In the genomic region with DNA sequence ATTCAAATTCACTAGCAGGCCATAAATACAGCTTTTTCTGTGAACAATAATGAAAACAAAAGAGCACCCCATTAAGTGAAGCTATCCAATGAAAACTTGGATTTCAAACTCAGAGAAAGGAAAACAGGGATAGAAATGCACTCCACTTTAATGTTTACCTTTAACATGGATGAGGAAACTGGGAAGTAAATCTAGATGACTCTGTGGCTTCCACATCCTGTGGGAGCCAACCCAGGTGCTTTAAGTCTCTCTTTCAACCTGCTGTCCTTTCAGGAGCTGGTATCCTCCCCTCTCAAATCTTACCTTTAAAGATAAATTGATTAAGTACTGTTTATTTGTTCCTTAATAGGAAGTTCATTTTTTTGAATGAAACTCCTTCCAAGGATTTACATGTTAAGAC, we compare ENCODE assay signal across 23 cellular contexts. TPM values are rescaled to one million over a fixed set of nuclear protein-coding genes. Genes with fewer than 3 reads are reported as not detected.
DNase-seq lines count a peak whose midpoint lies in the region; FAIRE-seq and TF ChIP-seq lines count a peak whose summit lies in the region.
"Had no signal": no experiment of that assay in that cellular context is flagged by ENCODE, and none has a peak within 500 bp of the region (broad histone marks: within the 10 kb centered on the region; RNA-seq: fewer than 3 reads in every experiment).

No MANE protein-coding gene starts in this region.

- H3K9me3 ChIP-seq in MM.1S (replicated peaks; ENCODE audit: insufficient read depth, low read length) (no peaks in the 10 kb centered on the region), esophagus muscularis mucosa (no peaks in the 10 kb centered on the region), kidney (ENCODE audit: control insufficient read depth in 1 of 2, low read length in 2 of 2) (no peaks in the 10 kb centered on the region)
- H3K9me3 ChIP-seq: BLaER1, Caco-2 had no signal

- no peaks in the 10 kb centered on the region for H3K9me2 ChIP-seq in MM.1S (replicated peaks; ENCODE audit: insufficient read depth, low read length)

- no peak for TF ChIP-seq POLR2A in esophagus muscularis mucosa (IDR thresholded peaks at IDR 0.05; ENCODE audit: low read depth)

- H3K4me1 ChIP-seq in MM.1S (ENCODE audit: low read length) (peaks cover 20% of the 10 kb centered on the region), esophagus muscularis mucosa (no peaks in the 10 kb centered on the region), kidney (ENCODE audit: control insufficient read depth in 1 of 2, insufficient read depth in 1 of 2, low read depth in 1 of 2, low read length in 2 of 2) (no peaks in the 10 kb centered on the region)
- H3K4me1 ChIP-seq: Caco-2 had no signal

- peaks cover 17% of the 10 kb centered on the region for H3K27me3 Mint-ChIP-seq in activated T-helper 1 cell treated with anti-CD3 and anti-CD28 coated beads, Interleukin-12 subunit alpha, Interleukin-12 subunit beta, Interleukin-2, Interleukin-4 antibody, amounts not matched to agents 30 ng/mL and 10 ng/mL and 1 ng/mL, durations not matched to agents 14 hours and 24 hours and 36 hours (ENCODE audit: insufficient read depth)
- H3K27me3 Mint-ChIP-seq: B cell; CD4-positive, CD25-positive, alpha-beta regulatory T cell had no signal

- H4K20me1 ChIP-seq in MM.1S (ENCODE audit: insufficient read depth, low read length), result no peaks in the 10 kb centered on the region
- H4K20me1 ChIP-seq: BLaER1 had no signal

- no peaks in the 10 kb centered on the region for H3K4me1 Mint-ChIP-seq in activated T-helper 1 cell treated with anti-CD3 and anti-CD28 coated beads, Interleukin-12 subunit alpha, Interleukin-12 subunit beta, Interleukin-2, Interleukin-4 antibody, amounts not matched to agents 30 ng/mL and 10 ng/mL and 1 ng/mL, durations not matched to agents 14 hours and 24 hours and 36 hours (ENCODE audit: low read depth)

- H3K36me3 Mint-ChIP-seq in activated T-helper 1 cell treated with anti-CD3 and anti-CD28 coated beads, Interleukin-12 subunit alpha, Interleukin-12 subunit beta, Interleukin-2, Interleukin-4 antibody, amounts not matched to agents 30 ng/mL and 10 ng/mL and 1 ng/mL, durations not matched to agents 14 hours and 24 hours and 36 hours (ENCODE audit: low read depth), result no peaks in the 10 kb centered on the region
- H3K36me3 Mint-ChIP-seq: CD4-positive, CD25-positive, alpha-beta regulatory T cell; CD8-positive, alpha-beta T cell had no signal

- H2AFZ ChIP-seq in MM.1S (ENCODE audit: low read length), result no peak overlapping the region
- H2AFZ ChIP-seq: GM23248 had no signal

- no peak for TF ChIP-seq EP300 in esophagus muscularis mucosa (IDR thresholded peaks at IDR 0.05)

- intact Hi-C loops in esophagus muscularis mucosa (cut with DNase I) (no loop called here), kidney (cut with DNase I) (no loop called here)
- intact Hi-C loops in activated T-helper 1 cell treated with anti-CD3 and anti-CD28 coated beads, Interleukin-12 subunit alpha, Interleukin-12 subunit beta, Interleukin-2, Interleukin-4 antibody, amounts not matched to agents 30 ng/mL and 10 ng/mL and 1 ng/mL, durations not matched to agents 14 hours and 24 hours and 36 hours (cut with micrococcal nuclease), result no loop called here

- no peak overlapping the region for H3K27ac Mint-ChIP-seq in activated T-helper 1 cell treated with anti-CD3 and anti-CD28 coated beads, Interleukin-12 subunit alpha, Interleukin-12 subunit beta, Interleukin-2, Interleukin-4 antibody, amounts not matched to agents 30 ng/mL and 10 ng/mL and 1 ng/mL, durations not matched to agents 14 hours and 24 hours and 36 hours
- H3K27ac Mint-ChIP-seq: B cell; CD4-positive, CD25-positive, alpha-beta regulatory T cell; CD8-positive, alpha-beta T cell had no signal

- H3K4me2 ChIP-seq in MM.1S (ENCODE audit: low read depth, low read length), result 0 out of 2 replicates have a peak overlapping the region, but pooled peaks have one; percentile 5
- H3K4me2 ChIP-seq: BLaER1 had no signal

- H3K4me3 Mint-ChIP-seq in activated T-helper 1 cell treated with anti-CD3 and anti-CD28 coated beads, Interleukin-12 subunit alpha, Interleukin-12 subunit beta, Interleukin-2, Interleukin-4 antibody, amounts not matched to agents 30 ng/mL and 10 ng/mL and 1 ng/mL, durations not matched to agents 14 hours and 24 hours and 36 hours, result no peak overlapping the region
- H3K4me3 Mint-ChIP-seq: B cell; CD4-positive, CD25-positive, alpha-beta regulatory T cell; CD8-positive, alpha-beta T cell had no signal

- H3K27ac ChIP-seq in MM.1S (ENCODE audit: low read length) (no peak overlapping the region), esophagus muscularis mucosa (replicated peaks in 1 of 4) (no peak overlapping the region), kidney (ENCODE audit: low read depth in 2 of 2, low read length in 2 of 2) (no peak overlapping the region)
- H3K27ac ChIP-seq: 22Rv1, BLaER1, C4-2B, GM23248 had no signal

- no peaks in the 10 kb centered on the region for H3K9me3 Mint-ChIP-seq in activated T-helper 1 cell treated with anti-CD3 and anti-CD28 coated beads, Interleukin-12 subunit alpha, Interleukin-12 subunit beta, Interleukin-2, Interleukin-4 antibody, amounts not matched to agents 30 ng/mL and 10 ng/mL and 1 ng/mL, durations not matched to agents 14 hours and 24 hours and 36 hours
- H3K9me3 Mint-ChIP-seq: CD4-positive, CD25-positive, alpha-beta regulatory T cell; CD8-positive, alpha-beta T cell had no signal

- H3K27me3 ChIP-seq in MM.1S (replicated peaks; ENCODE audit: insufficient read depth, low read length), result no peaks in the 10 kb centered on the region
- H3K27me3 ChIP-seq in esophagus muscularis mucosa, result no peaks in the 10 kb centered on the region
- H3K27me3 ChIP-seq: BLaER1 had no signal

- no peaks in the 10 kb centered on the region for H3F3A ChIP-seq in MM.1S (ENCODE audit: insufficient read depth, low read length)

- TF ChIP-seq CTCF in MM.1S (IDR thresholded peaks at IDR 0.05; ENCODE audit: low read length) (no peak), esophagus muscularis mucosa (IDR thresholded peaks at IDR 0.05) (no peak), kidney (IDR thresholded peaks at IDR 0.05; ENCODE audit: borderline replicate concordance, extremely low read depth, insufficient read depth) (no peak)

- no peaks in the 10 kb centered on the region for H3K36me3 ChIP-seq in MM.1S (replicated peaks; ENCODE audit: insufficient read depth, low read length)
- no peaks in the 10 kb centered on the region for H3K36me3 ChIP-seq in esophagus muscularis mucosa
- no peaks in the 10 kb centered on the region for H3K36me3 ChIP-seq in kidney (ENCODE audit: control insufficient read depth in 1 of 2, insufficient read depth in 2 of 2, low read length in 2 of 2)
- H3K36me3 ChIP-seq: BLaER1 had no signal

- peak; percentile 72 for DNase-seq in DMS53 (lab: John Stamatoyannopoulos, UW)
- no peak for DNase-seq in MM.1S
- peak; percentile 7 for DNase-seq in esophagus muscularis mucosa (ENCODE audit: extremely low spot score)
- DNase-seq in activated CD4-positive, CD25-positive, alpha-beta regulatory T cell (lab: John Stamatoyannopoulos, UW), result no peak
- DNase-seq in kidney, result no peak
- no peak for DNase-seq in activated T-helper 1 cell treated with anti-CD3 and anti-CD28 coated beads, Interleukin-12 subunit alpha, Interleukin-12 subunit beta, Interleukin-2, Interleukin-4 antibody, amounts not matched to agents 30 ng/mL and 10 ng/mL and 1 ng/mL, durations not matched to agents 14 hours and 24 hours and 36 hours (ENCODE audit: low spot score)
- DNase-seq: Caco-2; CD4-positive, CD25-positive, alpha-beta regulatory T cell; CD8-positive, alpha-beta T cell; DMS153; DMS79 treated with DMSO at 0.1 percent for 48 hours; GF-D8; GM23248; H7; HCEC 1CT had no signal

- H3K9ac ChIP-seq in MM.1S (ENCODE audit: low read length) (no peak overlapping the region), kidney (ENCODE audit: low read length in 2 of 2) (no peak overlapping the region)
- H3K9ac ChIP-seq: BLaER1, GM23248 had no signal

- H3K4me3 ChIP-seq in MM.1S (ENCODE audit: low read length), result no peak overlapping the region
- H3K4me3 ChIP-seq in esophagus muscularis mucosa, result no peak overlapping the region
- no peak overlapping the region for H3K4me3 ChIP-seq in kidney (ENCODE audit: low read length in 2 of 2)
- H3K4me3 ChIP-seq: BLaER1, GM23248 had no signal

- no peak for FAIRE-seq in kidney (lab: Jason Lieb, UNC)
- FAIRE-seq: A204.1, GM12891, GM18507, H1 had no signal

- H3K79me2 ChIP-seq in MM.1S (ENCODE audit: low read length), result no peaks in the 10 kb centered on the region

RNA-seq across cellular contexts. Expression of gene SGMS1, which starts 21.5 kb away (rescaled TPM):
- total RNA-seq in esophagus muscularis mucosa (100 to 1,000 TPM in 1 of 4 donors, 10 to 100 TPM in 3; 64.3 to 132 (median 87.0) TPM), kidney (100 TPM)
- 13.6 TPM for polyA plus RNA-seq in kidney (ENCODE audit: insufficient read depth, low read depth, low replicate concordance)
- 18.2 and 18.6 TPM in 2 replicates for total RNA-seq in activated T-helper 1 cell treated with anti-CD3 and anti-CD28 coated beads, Interleukin-12 subunit alpha, Interleukin-12 subunit beta, Interleukin-2, Interleukin-4 antibody, amounts not matched to agents 30 ng/mL and 10 ng/mL and 1 ng/mL, durations not matched to agents 14 hours and 24 hours and 36 hours

Comparison
In these comparisons a context has a peak if more than half of its experiments do, and no peak if none do; other contexts are left out.
1. DNase-seq: peak in DMS53 (single experiment) and esophagus muscularis mucosa (single experiment); none in MM.1S (single experiment), activated CD4-positive, CD25-positive, alpha-beta regulatory T cell (0 of 4), kidney (single experiment) and activated T-helper 1 cell treated with anti-CD3 and anti-CD28 coated beads, Interleukin-12 subunit alpha, Interleukin-12 subunit beta, Interleukin-2, Interleukin-4 antibody, amounts not matched to agents 30 ng/mL and 10 ng/mL and 1 ng/mL, durations not matched to agents 14 hours and 24 hours and 36 hours (single experiment).